Comparison of ENCODE assay signal across 8 cellular contexts in genomic region chr5:110757118-110757729, GRCh38. TPM values are rescaled to one million over a fixed set of nuclear protein-coding genes. Genes with fewer than 3 reads are reported as not detected.
DNase-seq lines count a peak whose midpoint lies in the region; ATAC-seq, FAIRE-seq and TF ChIP-seq lines count a peak whose summit lies in the region.

No MANE protein-coding gene starts in this region.

- peak; percentile 92 for TF ChIP-seq CTCF in chondrocyte (IDR thresholded peaks at IDR 0.05)
- TF ChIP-seq CTCF in mesothelial cell of epicardium (IDR thresholded peaks at IDR 0.05; ENCODE audit: unreplicated experiment): peak; percentile 81

- H3K4me3 Mint-ChIP-seq in chondrocyte (ENCODE audit: unreplicated experiment): no peak overlapping the region
- H3K4me3 Mint-ChIP-seq in mesothelial cell of epicardium: no peak overlapping the region
- no peak overlapping the region for H3K4me3 Mint-ChIP-seq in activated CD8-positive, alpha-beta memory T cell treated with anti-CD3 and anti-CD28 coated beads, Interleukin-2, amount 10 ng/mL, durations not matched to agents 7 days and 5 days
- H3K4me3 Mint-ChIP-seq in activated T-cell treated with anti-CD3 and anti-CD28 coated beads, Interleukin-2, amount 50 U/mL, for 24 hours: no peak overlapping the region

- DNase-seq in COLO668 (lab: John Stamatoyannopoulos, UW; ENCODE audit: unreplicated experiment) (peak; percentile 6), GM18507 (ENCODE audit: extremely low spot score, insufficient read length, low read depth) (no peak), NOMO-1 treated with dmso at 0.1 percent for 144 hours (lab: John Stamatoyannopoulos, UW; ENCODE audit: unreplicated experiment) (peak; percentile 10), chondrocyte (ENCODE audit: low spot score) (no peak), mesothelial cell of epicardium (ENCODE audit: low spot score in 2 of 2, unreplicated experiment in 2 of 2) (no peak), GOT3 (lab: John Stamatoyannopoulos, UW) (no peak)
- DNase-seq in activated CD8-positive, alpha-beta memory T cell treated with anti-CD3 and anti-CD28 coated beads, Interleukin-2, amount 10 ng/mL, durations not matched to agents 7 days and 5 days: no peak
- DNase-seq in activated T-cell treated with anti-CD3 and anti-CD28 coated beads, Interleukin-2, amount 50 U/mL, for 24 hours: no peak

- no peak for ATAC-seq in activated CD8-positive, alpha-beta memory T cell treated with anti-CD3 and anti-CD28 coated beads, Interleukin-2, amount 10 ng/mL, durations not matched to agents 7 days and 5 days

- H3K9me3 Mint-ChIP-seq in chondrocyte (ENCODE audit: low read depth) (no peaks in the 10 kb centered on the region), mesothelial cell of epicardium (no peaks in the 10 kb centered on the region)
- no peaks in the 10 kb centered on the region for H3K9me3 Mint-ChIP-seq in activated CD8-positive, alpha-beta memory T cell treated with anti-CD3 and anti-CD28 coated beads, Interleukin-2, amount 10 ng/mL, durations not matched to agents 7 days and 5 days (ENCODE audit: low read depth)
- H3K9me3 Mint-ChIP-seq in activated T-cell treated with anti-CD3 and anti-CD28 coated beads, Interleukin-2, amount 50 U/mL, for 24 hours: no peaks in the 10 kb centered on the region

- peak; percentile 68 for FAIRE-seq in GM18507 (lab: Jason Lieb, UNC)

- H3K36me3 Mint-ChIP-seq in chondrocyte (ENCODE audit: low read depth) (peaks cover 7% of the 10 kb centered on the region), mesothelial cell of epicardium (no peaks in the 10 kb centered on the region)
- H3K36me3 Mint-ChIP-seq in activated CD8-positive, alpha-beta memory T cell treated with anti-CD3 and anti-CD28 coated beads, Interleukin-2, amount 10 ng/mL, durations not matched to agents 7 days and 5 days: peaks cover 32% of the 10 kb centered on the region
- peaks cover 44% of the 10 kb centered on the region for H3K36me3 Mint-ChIP-seq in activated T-cell treated with anti-CD3 and anti-CD28 coated beads, Interleukin-2, amount 50 U/mL, for 24 hours (ENCODE audit: low read depth)

- CTCF ChIA-PET in activated CD8-positive, alpha-beta memory T cell treated with anti-CD3 and anti-CD28 coated beads, Interleukin-2, amount 10 ng/mL, durations not matched to agents 7 days and 5 days (lab: Charles Lee): interaction anchor here (1.2 to 2.6 kb wide), 4 partner anchors 10 to 335 kb away, joined by 5 to 10 read pairs (median 7); partner anchors contain the start of genes SLC25A46 and WDR36

- H3K27ac Mint-ChIP-seq in chondrocyte (ENCODE audit: unreplicated experiment) (peak overlapping the region; percentile 73), mesothelial cell of epicardium (no peak overlapping the region)
- H3K27ac Mint-ChIP-seq in activated CD8-positive, alpha-beta memory T cell treated with anti-CD3 and anti-CD28 coated beads, Interleukin-2, amount 10 ng/mL, durations not matched to agents 7 days and 5 days: no peak overlapping the region
- no peak overlapping the region for H3K27ac Mint-ChIP-seq in activated T-cell treated with anti-CD3 and anti-CD28 coated beads, Interleukin-2, amount 50 U/mL, for 24 hours

- H3K27me3 Mint-ChIP-seq in chondrocyte (ENCODE audit: low read depth) (no peaks in the 10 kb centered on the region), mesothelial cell of epicardium (ENCODE audit: low read depth) (no peaks in the 10 kb centered on the region)
- no peaks in the 10 kb centered on the region for H3K27me3 Mint-ChIP-seq in activated CD8-positive, alpha-beta memory T cell treated with anti-CD3 and anti-CD28 coated beads, Interleukin-2, amount 10 ng/mL, durations not matched to agents 7 days and 5 days
- H3K27me3 Mint-ChIP-seq in activated T-cell treated with anti-CD3 and anti-CD28 coated beads, Interleukin-2, amount 50 U/mL, for 24 hours: no peaks in the 10 kb centered on the region

- H3K4me1 Mint-ChIP-seq in chondrocyte (ENCODE audit: low read depth) (peaks cover 4% of the 10 kb centered on the region), mesothelial cell of epicardium (peaks cover 1% of the 10 kb centered on the region)
- peaks cover 29% of the 10 kb centered on the region for H3K4me1 Mint-ChIP-seq in activated CD8-positive, alpha-beta memory T cell treated with anti-CD3 and anti-CD28 coated beads, Interleukin-2, amount 10 ng/mL, durations not matched to agents 7 days and 5 days
- peaks cover 31% of the 10 kb centered on the region for H3K4me1 Mint-ChIP-seq in activated T-cell treated with anti-CD3 and anti-CD28 coated beads, Interleukin-2, amount 50 U/mL, for 24 hours (ENCODE audit: low read depth)

RNA-seq across cellular contexts. Expression of gene SLC25A46, which starts 18.4 kb away (rescaled TPM):
- 44.6 to 60.5 TPM (median 46.4 TPM) in 3 replicates for total RNA-seq in chondrocyte
- total RNA-seq in mesothelial cell of epicardium: 31.4 to 36.9 TPM (median 32.1 TPM) in 3 replicates
- 10 to 100 TPM; 47.7 to 61.2 TPM for total RNA-seq in activated CD8-positive, alpha-beta memory T cell treated with anti-CD3 and anti-CD28 coated beads, Interleukin-2, amount 10 ng/mL, durations not matched to agents 7 days and 5 days

RNA-seq across cellular contexts. Expression of gene TMEM232, which starts 30.8 kb away (rescaled TPM):
- total RNA-seq in chondrocyte (1.8 to 3.8 TPM (median 2.3 TPM) in 3 replicates), mesothelial cell of epicardium (5.2 to 6.5 TPM (median 5.7 TPM) in 3 replicates)
- under 1 TPM; 0.28 to 0.76 TPM for total RNA-seq in activated CD8-positive, alpha-beta memory T cell treated with anti-CD3 and anti-CD28 coated beads, Interleukin-2, amount 10 ng/mL, durations not matched to agents 7 days and 5 days

Comparison
In these comparisons a context has a peak if more than half of its experiments do, and no peak if none do; other contexts are left out.
1. DNase-seq: peak in COLO668 (single experiment) and NOMO-1 treated with dmso at 0.1 percent for 144 hours (single experiment); none in GM18507 (single experiment), chondrocyte (single experiment), mesothelial cell of epicardium (0 of 2), GOT3 (single experiment), activated CD8-positive, alpha-beta memory T cell treated with anti-CD3 and anti-CD28 coated beads, Interleukin-2, amount 10 ng/mL, durations not matched to agents 7 days and 5 days (single experiment) and activated T-cell treated with anti-CD3 and anti-CD28 coated beads, Interleukin-2, amount 50 U/mL, for 24 hours (single experiment).